3 cellular contexts compared by ENCODE assay signal in genomic region chr1:17584539-17584938, GRCh38.
TF ChIP-seq lines count a peak whose summit lies in the region.

No MANE protein-coding gene starts in this region.

TF ChIP-seq in GM23338, 12 proteins besides CTCF, POLR2A, EP300 and RAD21 (continues in another document):
- TF ChIP-seq ETS1 (IDR thresholded peaks at IDR 0.05), result no peak
- TF ChIP-seq ZNF114 (CRISPR knock-in tag; IDR thresholded peaks at IDR 0.05), result no peak
- TF ChIP-seq REST (IDR thresholded peaks at IDR 0.05; ENCODE audit: unreplicated experiment), result no peak
- no peak for TF ChIP-seq EZH2phosphoT487 (IDR thresholded peaks at IDR 0.05; ENCODE audit: unreplicated experiment)
- TF ChIP-seq NANOG (IDR thresholded peaks at IDR 0.05; ENCODE audit: borderline replicate concordance), result no peak
- TF ChIP-seq JUNB (IDR thresholded peaks at IDR 0.05; ENCODE audit: unreplicated experiment), result no peak
- no peak for TF ChIP-seq CREB1 (CRISPR knock-in tag; IDR thresholded peaks at IDR 0.05; ENCODE audit: low read depth)
- TF ChIP-seq ZNF331 (CRISPR knock-in tag; IDR thresholded peaks at IDR 0.05; ENCODE audit: low read depth), result no peak

TF ChIP-seq in WTC11, 78 proteins besides CTCF, POLR2A, EP300 and RAD21 (continues in another document):
- no peak for TF ChIP-seq KAT7 (CRISPR knock-in tag; IDR thresholded peaks at IDR 0.05; ENCODE audit: borderline replicate concordance)
- no peak for TF ChIP-seq AFF4 (CRISPR knock-in tag; IDR thresholded peaks at IDR 0.05; ENCODE audit: borderline replicate concordance)
- no peak for TF ChIP-seq ATF1 (CRISPR knock-in tag; IDR thresholded peaks at IDR 0.05)
- TF ChIP-seq STAT6 (CRISPR knock-in tag; conservative IDR thresholded peaks at IDR 0.05; ENCODE audit: low read depth), result no peak
- no peak for TF ChIP-seq HMGXB4 (CRISPR knock-in tag; IDR thresholded peaks at IDR 0.05)
- no peak for TF ChIP-seq ZBTB21 (CRISPR knock-in tag; IDR thresholded peaks at IDR 0.05; ENCODE audit: borderline replicate concordance)
- no peak for TF ChIP-seq ZNF532 (CRISPR knock-in tag; IDR thresholded peaks at IDR 0.05; ENCODE audit: borderline replicate concordance)

TF ChIP-seq in H1, 55 proteins besides CTCF, POLR2A, EP300 and RAD21:
- TF ChIP-seq SAP30 (IDR thresholded peaks at IDR 0.05; ENCODE audit: insufficient read depth, insufficient replicate concordance, low read length), result no peak
- no peak for TF ChIP-seq KDM4A (IDR thresholded peaks at IDR 0.05; ENCODE audit: low read depth, low read length, severe bottlenecking)
- TF ChIP-seq HDAC6 (IDR thresholded peaks at IDR 0.05; ENCODE audit: low read depth, low read length), result no peak
- TF ChIP-seq NRF1 (IDR thresholded peaks at IDR 0.05; ENCODE audit: low read depth, low read length), result no peak
- no peak for TF ChIP-seq BRCA1 (IDR thresholded peaks at IDR 0.05; ENCODE audit: low read depth, low read length)
